12 cellular contexts compared by ENCODE assay signal in the genomic region with DNA sequence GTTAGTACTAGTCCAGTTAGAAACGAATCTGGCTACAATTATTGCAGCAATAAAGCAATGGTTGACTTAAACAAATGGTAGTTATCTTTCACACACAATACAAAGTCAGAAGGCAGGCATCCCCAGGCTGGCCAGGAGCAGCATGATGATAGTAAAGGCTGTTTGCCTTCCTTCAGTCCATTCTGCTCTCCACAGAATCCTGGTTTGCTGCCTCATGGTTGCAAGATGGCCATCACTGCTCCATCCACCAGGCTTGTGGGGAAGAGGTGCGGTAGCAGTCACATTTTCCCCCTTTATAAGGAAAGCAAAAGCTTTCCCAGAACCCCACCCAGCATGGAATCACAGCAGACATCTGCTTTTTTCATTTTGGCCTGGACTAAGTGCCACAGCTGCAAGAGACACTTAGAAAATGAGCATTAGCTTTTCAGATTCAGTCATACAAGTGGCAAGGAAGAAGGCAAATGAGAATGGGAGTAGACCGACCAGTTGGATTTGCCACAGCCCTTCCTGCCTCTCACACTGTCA.
DNase-seq lines count a peak whose midpoint lies in the region; ATAC-seq and TF ChIP-seq lines count a peak whose summit lies in the region.
"Had no signal": no experiment of that assay in that cellular context is flagged by ENCODE, and none has a peak within 500 bp of the region (broad histone marks: within the 10 kb centered on the region; RNA-seq: fewer than 3 reads in every experiment).

No MANE protein-coding gene starts in this region.

- no peak overlapping the region for H3K4me3 ChIP-seq in CD8-positive, alpha-beta memory T cell (ENCODE audit: low read length)
- H3K4me3 ChIP-seq in adrenal gland (no peak overlapping the region), left lung (no peak overlapping the region), spleen (no peak overlapping the region)
- H3K4me3 ChIP-seq: GM23248 had no signal

- no peaks in the 10 kb centered on the region for H3K9me3 Mint-ChIP-seq in CD8-positive, alpha-beta memory T cell
- no peaks in the 10 kb centered on the region for H3K9me3 Mint-ChIP-seq in activated CD4-positive, alpha-beta memory T cell treated with anti-CD3 and anti-CD28 coated beads for 36 hours

- no peaks in the 10 kb centered on the region for H3K36me3 ChIP-seq in CD8-positive, alpha-beta memory T cell (ENCODE audit: insufficient read depth, low read length)
- H3K36me3 ChIP-seq in adrenal gland (replicated peaks in 1 of 2) (peaks cover 0 to 5% of the 10 kb centered on the region in 2 donors), left lung (peaks cover 0 to 8% of the 10 kb centered on the region in 2 donors), spleen (peaks cover 0 to 17% (median 0%) of the 10 kb centered on the region in 6 donors)

- H3K27me3 ChIP-seq in CD8-positive, alpha-beta memory T cell (ENCODE audit: insufficient read depth, low read length, poor library complexity, severe bottlenecking): no peaks in the 10 kb centered on the region
- H3K27me3 ChIP-seq in adrenal gland (no peaks in the 10 kb centered on the region), left lung (no peaks in the 10 kb centered on the region), spleen (replicated peaks in 1 of 7) (no peaks in the 10 kb centered on the region)

- no peaks in the 10 kb centered on the region for H3K27me3 Mint-ChIP-seq in CD8-positive, alpha-beta memory T cell
- no peaks in the 10 kb centered on the region for H3K27me3 Mint-ChIP-seq in activated CD4-positive, alpha-beta memory T cell treated with anti-CD3 and anti-CD28 coated beads for 36 hours
- H3K27me3 Mint-ChIP-seq: progenitor cell of endocrine pancreas had no signal

- ATAC-seq in left lung (peak; percentile 6), HG03442 (IDR thresholded peaks at IDR 0.05; ENCODE audit: unreplicated experiment) (no peak)

- H3K27ac ChIP-seq in CD8-positive, alpha-beta memory T cell (ENCODE audit: low read depth, low read length): no peak overlapping the region
- H3K27ac ChIP-seq in adrenal gland: peak overlapping the region in 4 of 5 donors; percentile 6 to 77 (median 56)
- peak overlapping the region in 1 of 2 donors; percentile 6 for H3K27ac ChIP-seq in left lung
- H3K27ac ChIP-seq in spleen: peak overlapping the region; percentile 48 to 85 (median 73)
- H3K27ac ChIP-seq: GM23248 had no signal

- TF ChIP-seq POLR2A in adrenal gland (IDR thresholded peaks at IDR 0.05) (no peak), spleen (IDR thresholded peaks at IDR 0.05) (no peak)

- peaks cover 32 to 42% (median 37%) of the 10 kb centered on the region in 3 donors for H3K4me1 Mint-ChIP-seq in CD8-positive, alpha-beta memory T cell
- H3K4me1 Mint-ChIP-seq in activated CD4-positive, alpha-beta memory T cell treated with anti-CD3 and anti-CD28 coated beads for 36 hours (ENCODE audit: low read depth): peaks cover 36% of the 10 kb centered on the region

- peaks cover 32% of the 10 kb centered on the region for H3K4me1 ChIP-seq in CD8-positive, alpha-beta memory T cell (ENCODE audit: insufficient read depth, low read length)
- peaks cover 21 to 39% of the 10 kb centered on the region in 2 donors for H3K4me1 ChIP-seq in adrenal gland (replicated peaks in 1 of 2)
- peaks cover 7 to 20% of the 10 kb centered on the region in 2 donors for H3K4me1 ChIP-seq in left lung
- H3K4me1 ChIP-seq in spleen: peaks cover 15 to 39% (median 33%) of the 10 kb centered on the region in 6 donors

- peaks cover 7 to 14% (median 13%) of the 10 kb centered on the region in 3 donors for H3K36me3 Mint-ChIP-seq in CD8-positive, alpha-beta memory T cell
- H3K36me3 Mint-ChIP-seq in activated CD4-positive, alpha-beta memory T cell treated with anti-CD3 and anti-CD28 coated beads for 36 hours: no peaks in the 10 kb centered on the region

- H3K27ac Mint-ChIP-seq in CD8-positive, alpha-beta memory T cell: peak overlapping the region in 6 of 8 donors; percentile 30 to 95 (median 58)
- H3K27ac Mint-ChIP-seq in activated CD4-positive, alpha-beta memory T cell treated with anti-CD3 and anti-CD28 coated beads for 36 hours: no peak overlapping the region

- H3K4me3 Mint-ChIP-seq in CD8-positive, alpha-beta memory T cell: peak overlapping the region in 6 of 7 donors; percentile 42 to 71 (median 68)
- H3K4me3 Mint-ChIP-seq in activated CD4-positive, alpha-beta memory T cell treated with anti-CD3 and anti-CD28 coated beads for 36 hours: no peak overlapping the region

- WGBS in adrenal gland, 4 donors: 73 to 87% (median 82%) methylated on average over 3 of the region's 3 CpGs
- WGBS in spleen, 5 donors: 54 to 81% (median 77%) methylated on average over 3 of the region's 3 CpGs

- DNase-seq in CD8-positive, alpha-beta memory T cell: no peak
- no peak for DNase-seq in adrenal gland
- no peak for DNase-seq in left lung
- DNase-seq in spleen: no peak
- no peak for DNase-seq in activated CD4-positive, alpha-beta memory T cell treated with anti-CD3 and anti-CD28 coated beads for 36 hours
- DNase-seq in OCI-M2 (lab: John Stamatoyannopoulos, UW; ENCODE audit: unreplicated experiment): no peak
- no peak for DNase-seq in DMS114 treated with DMSO at 0.1 percent for 48 hours (lab: John Stamatoyannopoulos, UW; ENCODE audit: unreplicated experiment)
- DNase-seq: erythroblast, NCI-H1694 had no signal

- TF ChIP-seq CTCF in adrenal gland (IDR thresholded peaks at IDR 0.05) (no peak), left lung (IDR thresholded peaks at IDR 0.05) (no peak), spleen (IDR thresholded peaks at IDR 0.05 in 8 of 11, conservative IDR thresholded peaks at IDR 0.05 in 3 of 11) (no peak)

- POLR2A ChIA-PET in CD8-positive, alpha-beta memory T cell (lab: Charles Lee): no interaction called here
- POLR2A ChIA-PET in activated CD4-positive, alpha-beta memory T cell treated with anti-CD3 and anti-CD28 coated beads for 36 hours (lab: Charles Lee): interaction anchor here (0.6 kb wide), 2 partner anchors 416 to 731 kb away, joined by 3 read pairs; no protein-coding TSS in a partner anchor

- CTCF ChIA-PET in CD8-positive, alpha-beta memory T cell (lab: Charles Lee): no interaction called here
- CTCF ChIA-PET in activated CD4-positive, alpha-beta memory T cell treated with anti-CD3 and anti-CD28 coated beads for 36 hours (lab: Charles Lee): no interaction called here

- intact Hi-C loops in adrenal gland (cut with DNase I): no loop called here
- intact Hi-C loops in left lung (cut with DNase I): no loop called here
- intact Hi-C loops in spleen (cut with DNase I; ENCODE audit: low total_unique reads): no loop called here
- intact Hi-C loops in activated CD4-positive, alpha-beta memory T cell treated with anti-CD3 and anti-CD28 coated beads for 36 hours (cut with micrococcal nuclease): loop anchor here (5.0 kb wide), 1 partner anchor 74 kb away; no protein-coding TSS in a partner anchor

- H3K9me3 ChIP-seq in CD8-positive, alpha-beta memory T cell (ENCODE audit: low read length): no peaks in the 10 kb centered on the region
- H3K9me3 ChIP-seq in adrenal gland (replicated peaks in 1 of 3) (no peaks in the 10 kb centered on the region), left lung (no peaks in the 10 kb centered on the region), spleen (no peaks in the 10 kb centered on the region)
